In the genomic region with DNA sequence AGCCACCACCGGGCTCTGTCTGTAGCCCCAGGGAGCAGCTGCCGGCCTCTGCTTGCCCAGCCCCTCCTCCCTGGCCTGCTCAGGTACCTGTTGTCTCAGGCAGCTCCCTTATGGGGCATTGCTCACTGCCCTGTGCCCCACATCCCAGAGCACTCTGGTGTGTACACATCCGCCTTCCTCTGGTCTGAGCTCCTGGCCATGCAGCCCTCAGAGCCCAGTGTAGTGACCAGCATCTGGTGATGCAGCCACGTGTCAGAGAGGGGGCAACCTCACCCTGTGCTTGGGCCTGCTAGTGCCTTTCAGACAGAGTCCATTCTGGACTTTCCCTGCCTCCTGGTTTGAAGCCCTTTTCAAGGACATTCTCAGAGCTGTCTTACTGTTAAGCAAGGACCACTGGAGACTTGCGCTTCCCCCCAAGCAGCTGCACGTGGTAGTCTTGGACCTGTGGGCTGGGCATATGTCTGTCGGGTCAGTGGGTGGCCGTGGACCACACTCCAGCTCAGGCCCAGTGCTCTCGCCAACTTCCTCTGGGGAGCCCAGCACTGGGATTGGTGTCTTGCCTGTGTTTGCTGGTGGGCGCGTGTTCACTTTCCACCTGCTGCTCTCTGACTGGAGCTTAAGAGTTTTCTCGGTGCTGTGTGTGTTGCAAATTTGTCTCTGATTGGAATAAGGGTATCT, we compare ENCODE assay signal across 8 cellular contexts.
A peak's percentile ranks its signal among the peaks of the same experiment; 100 is the strongest.
DNase-seq lines count a peak whose midpoint lies in the region; ATAC-seq lines count a peak whose summit lies in the region.

No MANE protein-coding gene starts in this region.

- H3K4me3 Mint-ChIP-seq in activated naive CD8-positive, alpha-beta T cell treated with anti-CD3 and anti-CD28 coated beads, Interleukin-2, amount 50 U/mL, for 24 hours = peak overlapping the region; percentile 69

- no peaks in the 10 kb centered on the region for H3K27me3 Mint-ChIP-seq in activated naive CD8-positive, alpha-beta T cell treated with anti-CD3 and anti-CD28 coated beads, Interleukin-2, amount 50 U/mL, for 24 hours

- peak overlapping the region; percentile 91 for H3K27ac Mint-ChIP-seq in activated naive CD8-positive, alpha-beta T cell treated with anti-CD3 and anti-CD28 coated beads, Interleukin-2, amount 50 U/mL, for 24 hours

- H3K36me3 Mint-ChIP-seq in activated naive CD8-positive, alpha-beta T cell treated with anti-CD3 and anti-CD28 coated beads, Interleukin-2, amount 50 U/mL, for 24 hours (ENCODE audit: low read depth) = peaks cover 37% of the 10 kb centered on the region

- no peak for DNase-seq in activated naive CD8-positive, alpha-beta T cell treated with anti-CD3 and anti-CD28 coated beads, Interleukin-2, amount 50 U/mL, for 24 hours
- DNase-seq in retina (peak; percentile 27), SHP77 treated with DMSO at 0.1 percent for 48 hours (lab: John Stamatoyannopoulos, UW) (no peak), NOMO-1 treated with dmso at 0.1 percent for 144 hours (lab: John Stamatoyannopoulos, UW; ENCODE audit: unreplicated experiment) (no peak), DMS53 treated with DMSO at 0.1 percent for 48 hours (lab: John Stamatoyannopoulos, UW; ENCODE audit: unreplicated experiment) (no peak)

- peaks cover 95% of the 10 kb centered on the region for H3K4me1 Mint-ChIP-seq in activated naive CD8-positive, alpha-beta T cell treated with anti-CD3 and anti-CD28 coated beads, Interleukin-2, amount 50 U/mL, for 24 hours

- H3K9me3 Mint-ChIP-seq in activated naive CD8-positive, alpha-beta T cell treated with anti-CD3 and anti-CD28 coated beads, Interleukin-2, amount 50 U/mL, for 24 hours = no peaks in the 10 kb centered on the region

- ATAC-seq in GM19023 (IDR thresholded peaks at IDR 0.05; ENCODE audit: unreplicated experiment) = peak; percentile 19
- peak; percentile 15 for ATAC-seq in HG03025 (IDR thresholded peaks at IDR 0.05; ENCODE audit: low FRiP score, unreplicated experiment)
- peak; percentile 18 for ATAC-seq in activated naive CD8-positive, alpha-beta T cell treated with anti-CD3 and anti-CD28 coated beads, Interleukin-2, amount 50 U/mL, for 24 hours
- no peak for ATAC-seq in HG02870 (IDR thresholded peaks at IDR 0.05; ENCODE audit: unreplicated experiment)
